2 cellular contexts compared by ENCODE assay signal in genomic region chrX:17736478-17736855, GRCh38.
A peak's percentile ranks its signal among the peaks of the same experiment; 100 is the strongest.
TF ChIP-seq lines count a peak whose summit lies in the region.

No MANE protein-coding gene starts in this region.

TF ChIP-seq in GM12878, 131 proteins besides CTCF, POLR2A, EP300 and RAD21:
- TF ChIP-seq WRNIP1 (IDR thresholded peaks at IDR 0.05; ENCODE audit: borderline replicate concordance, low read depth, low read length) (no peak), LARP7 (IDR thresholded peaks at IDR 0.05) (no peak), CBX3 (IDR thresholded peaks at IDR 0.05; ENCODE audit: borderline replicate concordance, low read depth) (no peak), SUPT20H (IDR thresholded peaks at IDR 0.05; ENCODE audit: borderline replicate concordance, control insufficient read depth, low read depth, low read length) (no peak), RBBP5 (conservative IDR thresholded peaks at IDR 0.05) (no peak), CHD1 (IDR thresholded peaks at IDR 0.05; ENCODE audit: low read depth, low read length) (no peak)

TF ChIP-seq in HepG2, 621 proteins besides CTCF, POLR2A, EP300 and RAD21 (continues in another document):
- TF ChIP-seq ZNF629 (CRISPR knock-in tag; conservative IDR thresholded peaks at IDR 0.05) (peak; percentile 99), ZNF513 (CRISPR knock-in tag; conservative IDR thresholded peaks at IDR 0.05) (no peak), ZFP36L2 (CRISPR knock-in tag; IDR thresholded peaks at IDR 0.05) (no peak), ZNF83 (CRISPR knock-in tag; IDR thresholded peaks at IDR 0.05; ENCODE audit: borderline replicate concordance) (no peak), IKZF4 (CRISPR knock-in tag; IDR thresholded peaks at IDR 0.05; ENCODE audit: borderline replicate concordance, low read depth, not compliant biosample characterization) (no peak), ZNF839 (CRISPR knock-in tag; IDR thresholded peaks at IDR 0.05; ENCODE audit: borderline replicate concordance) (no peak), ZNF460 (CRISPR knock-in tag; IDR thresholded peaks at IDR 0.05; ENCODE audit: borderline replicate concordance) (no peak), EED (CRISPR knock-in tag; IDR thresholded peaks at IDR 0.05) (no peak), ZNF280D (CRISPR knock-in tag; IDR thresholded peaks at IDR 0.05) (0 out of 2 replicates have a peak, but pooled peaks have one; percentile 32), SMC3 (IDR thresholded peaks at IDR 0.05; ENCODE audit: low read length) (no peak), RFX3 (CRISPR knock-in tag; IDR thresholded peaks at IDR 0.05) (no peak), ZMYM2 (CRISPR knock-in tag; IDR thresholded peaks at IDR 0.05) (peak; percentile 79; the same call in 1 of the 2 replicates), GABPA (IDR thresholded peaks at IDR 0.05; ENCODE audit: low read depth, low read length) (no peak), GABPA (CRISPR knock-in tag; IDR thresholded peaks at IDR 0.05; ENCODE audit: low read depth) (no peak), MAFF (IDR thresholded peaks at IDR 0.05; ENCODE audit: low read depth, low read length) (no peak), TOPORS (CRISPR knock-in tag; IDR thresholded peaks at IDR 0.05) (no peak), YEATS4 (CRISPR knock-in tag; IDR thresholded peaks at IDR 0.05; ENCODE audit: borderline replicate concordance) (peak; percentile 7; the same call in 1 of the 2 replicates), ZNF552 (CRISPR knock-in tag; IDR thresholded peaks at IDR 0.05; ENCODE audit: borderline replicate concordance) (no peak), TEAD3 (CRISPR knock-in tag; optimal IDR thresholded peaks at IDR 0.05; ENCODE audit: borderline replicate concordance) (no peak), ZNF570 (CRISPR knock-in tag; IDR thresholded peaks at IDR 0.05; ENCODE audit: borderline replicate concordance) (no peak), ZNF274 (CRISPR knock-in tag; IDR thresholded peaks at IDR 0.05) (no peak), CHD4 (IDR thresholded peaks at IDR 0.05; ENCODE audit: borderline replicate concordance, low read length) (peak; percentile 99), ZNF703 (CRISPR knock-in tag; IDR thresholded peaks at IDR 0.05; ENCODE audit: borderline replicate concordance) (no peak), ZEB1 (IDR thresholded peaks at IDR 0.05; ENCODE audit: insufficient replicate concordance, low read depth) (no peak), ZNF792 (CRISPR knock-in tag; IDR thresholded peaks at IDR 0.05) (no peak), CENPX (CRISPR knock-in tag; IDR thresholded peaks at IDR 0.05) (no peak), GTF3A (CRISPR knock-in tag; conservative IDR thresholded peaks at IDR 0.05) (no peak), XRCC5 (optimal IDR thresholded peaks at IDR 0.05; ENCODE audit: low read length) (no peak), ZNF800 (CRISPR knock-in tag; IDR thresholded peaks at IDR 0.05) (no peak), ZBTB46 (CRISPR knock-in tag; IDR thresholded peaks at IDR 0.05; ENCODE audit: borderline replicate concordance) (no peak), ZBTB44 (CRISPR knock-in tag; IDR thresholded peaks at IDR 0.05) (no peak), TRIM24 (CRISPR knock-in tag; IDR thresholded peaks at IDR 0.05) (no peak), ZBTB20 (CRISPR knock-in tag; IDR thresholded peaks at IDR 0.05; ENCODE audit: borderline replicate concordance, low read depth) (no peak), ZBTB25 (CRISPR knock-in tag; IDR thresholded peaks at IDR 0.05) (no peak), ZNF790 (CRISPR knock-in tag; IDR thresholded peaks at IDR 0.05; ENCODE audit: borderline replicate concordance) (no peak), HOXA5 (CRISPR knock-in tag; IDR thresholded peaks at IDR 0.05) (no peak), ZNF510 (CRISPR knock-in tag; IDR thresholded peaks at IDR 0.05; ENCODE audit: low read depth) (no peak), ETS1 (CRISPR knock-in tag; IDR thresholded peaks at IDR 0.05) (no peak), MAF1 (CRISPR knock-in tag; IDR thresholded peaks at IDR 0.05; ENCODE audit: borderline replicate concordance) (no peak), CREB1 (IDR thresholded peaks at IDR 0.05) (no peak), CREB1 (CRISPR knock-in tag; IDR thresholded peaks at IDR 0.05) (no peak), MATR3 (CRISPR knock-in tag; IDR thresholded peaks at IDR 0.05) (no peak), AFF4 (CRISPR knock-in tag; IDR thresholded peaks at IDR 0.05) (no peak), HDAC2 (CRISPR knock-in tag; IDR thresholded peaks at IDR 0.05) (no peak), ARID3A (IDR thresholded peaks at IDR 0.05; ENCODE audit: low read depth, low read length) (no peak)
